In the genomic region with DNA sequence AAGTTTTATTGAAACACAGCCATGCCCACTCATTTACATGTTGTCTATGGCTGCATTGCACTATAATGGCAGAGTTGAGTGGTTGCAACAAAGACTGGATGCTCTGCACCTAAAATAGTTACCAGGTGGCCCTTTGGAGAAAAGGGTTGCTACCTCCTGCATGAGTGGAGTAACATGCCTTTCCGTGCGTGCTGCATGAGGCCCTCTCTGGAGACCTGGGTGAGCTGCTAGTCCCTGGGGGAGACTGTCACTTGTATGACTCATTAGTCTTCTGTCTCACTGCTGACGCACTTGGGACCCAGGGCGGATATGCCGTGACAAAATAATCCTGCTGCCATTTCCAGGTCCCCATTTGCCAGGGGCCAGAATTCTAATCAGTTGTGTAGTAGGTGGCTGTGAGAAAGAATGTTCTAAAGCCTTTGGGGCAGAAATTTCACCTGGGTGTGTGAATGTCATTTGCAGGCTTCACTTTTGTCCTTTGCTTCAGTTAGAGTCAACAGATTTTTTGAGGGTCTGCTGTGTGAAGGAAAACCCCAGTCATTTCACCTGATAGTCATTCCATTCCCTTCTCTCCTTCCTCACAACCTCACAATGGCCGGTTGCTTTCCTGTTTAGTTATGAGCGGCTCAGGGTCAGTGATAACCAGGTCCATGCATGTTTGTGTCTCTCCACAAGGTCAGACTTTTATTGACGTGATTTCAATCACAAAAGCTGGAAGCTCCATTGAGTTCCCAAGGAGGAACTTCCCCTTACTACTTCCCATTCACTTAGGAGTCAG, we compare ENCODE assay signal across 1 cellular context.
TF ChIP-seq lines count a peak whose summit lies in the region.

No MANE protein-coding gene starts in this region.

TF ChIP-seq in GM23338, 12 proteins besides CTCF, POLR2A, EP300 and RAD21 (continued from another document):
- TF ChIP-seq, protein P1, sequence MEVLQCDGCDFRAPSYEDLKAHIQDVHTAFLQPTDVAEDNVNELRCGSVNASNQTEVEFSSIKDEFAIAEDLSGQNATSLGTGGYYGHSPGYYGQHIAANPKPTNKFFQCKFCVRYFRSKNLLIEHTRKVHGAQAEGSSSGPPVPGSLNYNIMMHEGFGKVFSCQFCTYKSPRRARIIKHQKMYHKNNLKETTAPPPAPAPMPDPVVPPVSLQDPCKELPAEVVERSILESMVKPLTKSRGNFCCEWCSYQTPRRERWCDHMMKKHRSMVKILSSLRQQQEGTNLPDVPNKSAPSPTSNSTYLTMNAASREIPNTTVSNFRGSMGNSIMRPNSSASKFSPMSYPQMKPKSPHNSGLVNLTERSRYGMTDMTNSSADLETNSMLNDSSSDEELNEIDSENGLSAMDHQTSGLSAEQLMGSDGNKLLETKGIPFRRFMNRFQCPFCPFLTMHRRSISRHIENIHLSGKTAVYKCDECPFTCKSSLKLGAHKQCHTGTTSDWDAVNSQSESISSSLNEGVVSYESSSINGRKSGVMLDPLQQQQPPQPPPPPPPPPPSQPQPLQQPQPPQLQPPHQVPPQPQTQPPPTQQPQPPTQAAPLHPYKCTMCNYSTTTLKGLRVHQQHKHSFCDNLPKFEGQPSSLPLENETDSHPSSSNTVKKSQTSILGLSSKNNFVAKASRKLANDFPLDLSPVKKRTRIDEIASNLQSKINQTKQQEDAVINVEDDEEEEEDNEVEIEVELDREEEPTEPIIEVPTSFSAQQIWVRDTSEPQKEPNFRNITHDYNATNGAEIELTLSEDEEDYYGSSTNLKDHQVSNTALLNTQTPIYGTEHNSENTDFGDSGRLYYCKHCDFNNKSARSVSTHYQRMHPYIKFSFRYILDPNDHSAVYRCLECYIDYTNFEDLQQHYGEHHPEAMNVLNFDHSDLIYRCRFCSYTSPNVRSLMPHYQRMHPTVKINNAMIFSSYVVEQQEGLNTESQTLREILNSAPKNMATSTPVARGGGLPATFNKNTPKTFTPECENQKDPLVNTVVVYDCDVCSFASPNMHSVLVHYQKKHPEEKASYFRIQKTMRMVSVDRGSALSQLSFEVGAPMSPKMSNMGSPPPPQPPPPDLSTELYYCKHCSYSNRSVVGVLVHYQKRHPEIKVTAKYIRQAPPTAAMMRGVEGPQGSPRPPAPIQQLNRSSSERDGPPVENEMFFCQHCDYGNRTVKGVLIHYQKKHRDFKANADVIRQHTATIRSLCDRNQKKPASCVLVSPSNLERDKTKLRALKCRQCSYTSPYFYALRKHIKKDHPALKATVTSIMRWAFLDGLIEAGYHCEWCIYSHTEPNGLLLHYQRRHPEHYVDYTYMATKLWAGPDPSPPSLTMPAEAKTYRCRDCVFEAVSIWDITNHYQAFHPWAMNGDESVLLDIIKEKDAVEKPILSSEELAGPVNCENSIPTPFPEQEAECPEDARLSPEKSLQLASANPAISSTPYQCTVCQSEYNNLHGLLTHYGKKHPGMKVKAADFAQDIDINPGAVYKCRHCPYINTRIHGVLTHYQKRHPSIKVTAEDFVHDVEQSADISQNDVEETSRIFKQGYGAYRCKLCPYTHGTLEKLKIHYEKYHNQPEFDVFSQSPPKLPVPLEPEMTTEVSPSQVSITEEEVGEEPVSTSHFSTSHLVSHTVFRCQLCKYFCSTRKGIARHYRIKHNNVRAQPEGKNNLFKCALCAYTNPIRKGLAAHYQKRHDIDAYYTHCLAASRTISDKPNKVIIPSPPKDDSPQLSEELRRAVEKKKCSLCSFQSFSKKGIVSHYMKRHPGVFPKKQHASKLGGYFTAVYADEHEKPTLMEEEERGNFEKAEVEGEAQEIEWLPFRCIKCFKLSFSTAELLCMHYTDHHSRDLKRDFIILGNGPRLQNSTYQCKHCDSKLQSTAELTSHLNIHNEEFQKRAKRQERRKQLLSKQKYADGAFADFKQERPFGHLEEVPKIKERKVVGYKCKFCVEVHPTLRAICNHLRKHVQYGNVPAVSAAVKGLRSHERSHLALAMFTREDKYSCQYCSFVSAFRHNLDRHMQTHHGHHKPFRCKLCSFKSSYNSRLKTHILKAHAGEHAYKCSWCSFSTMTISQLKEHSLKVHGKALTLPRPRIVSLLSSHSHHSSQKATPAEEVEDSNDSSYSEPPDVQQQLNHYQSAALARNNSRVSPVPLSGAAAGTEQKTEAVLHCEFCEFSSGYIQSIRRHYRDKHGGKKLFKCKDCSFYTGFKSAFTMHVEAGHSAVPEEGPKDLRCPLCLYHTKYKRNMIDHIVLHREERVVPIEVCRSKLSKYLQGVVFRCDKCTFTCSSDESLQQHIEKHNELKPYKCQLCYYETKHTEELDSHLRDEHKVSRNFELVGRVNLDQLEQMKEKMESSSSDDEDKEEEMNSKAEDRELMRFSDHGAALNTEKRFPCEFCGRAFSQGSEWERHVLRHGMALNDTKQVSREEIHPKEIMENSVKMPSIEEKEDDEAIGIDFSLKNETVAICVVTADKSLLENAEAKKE (CRISPR knock-in tag; IDR thresholded peaks at IDR 0.05) = no peak
- no peak for TF ChIP-seq POLR2AphosphoS5 (IDR thresholded peaks at IDR 0.05; ENCODE audit: low read depth)
- TF ChIP-seq EZH2phosphoT487 (IDR thresholded peaks at IDR 0.05; ENCODE audit: unreplicated experiment) = no peak
